In the genomic region with DNA sequence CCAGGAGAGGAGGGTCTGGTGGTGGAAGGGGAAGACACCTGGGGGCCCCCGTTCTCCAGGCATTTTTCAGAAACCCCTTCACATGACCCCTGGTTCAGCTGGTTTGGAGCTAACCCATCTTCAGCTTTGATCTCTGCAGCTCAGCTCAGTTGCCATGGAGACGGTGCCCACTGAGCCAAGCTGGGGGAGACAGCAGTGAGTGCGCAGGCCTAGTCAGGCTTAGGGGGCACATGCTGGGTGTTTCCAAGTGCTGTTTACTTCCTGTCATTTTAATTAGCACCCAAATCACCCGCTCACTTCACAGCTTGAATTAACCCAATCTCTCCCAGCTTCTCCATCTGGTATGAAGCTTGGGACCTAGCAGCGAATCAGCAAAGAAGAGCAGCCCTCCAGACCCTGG, we compare ENCODE assay signal across 9 cellular contexts. TPM values are rescaled to one million over a fixed set of nuclear protein-coding genes. Genes with fewer than 3 reads are reported as not detected.
DNase-seq lines count a peak whose midpoint lies in the region; ATAC-seq and TF ChIP-seq lines count a peak whose summit lies in the region.
"Had no signal": no experiment of that assay in that cellular context is flagged by ENCODE, and none has a peak within 500 bp of the region (broad histone marks: within the 10 kb centered on the region; RNA-seq: fewer than 3 reads in every experiment).

No MANE protein-coding gene starts in this region.

- ATAC-seq in CD4-positive, alpha-beta T cell (ENCODE audit: poor library complexity) = peak; percentile 38
- ATAC-seq in HG02571 (IDR thresholded peaks at IDR 0.05; ENCODE audit: unreplicated experiment) (no peak), left lobe of liver (no peak)

- intact Hi-C loops in CD4-positive, alpha-beta T cell (cut with DNase I, micrococcal nuclease) = loop anchor here in 1 of 2 experiments (1.0 kb wide), 1 partner anchor 9 kb away; the partner anchor contains the start of gene SPOCK2

- peaks cover 91% of the 10 kb centered on the region for H3K36me3 Mint-ChIP-seq in CD4-positive, alpha-beta T cell (ENCODE audit: low read depth)
- H3K36me3 Mint-ChIP-seq in activated naive CD4-positive, alpha-beta T cell treated with anti-CD3 and anti-CD28 coated beads, Interleukin-2, amount 10 ng/mL, durations not matched to agents 7 days and 5 days = peaks cover 65% of the 10 kb centered on the region
- no peaks in the 10 kb centered on the region for H3K36me3 Mint-ChIP-seq in nephron (ENCODE audit: low read depth)

- H3K9me3 ChIP-seq in CD4-positive, alpha-beta T cell (ENCODE audit: control insufficient read depth, low read length) = no peaks in the 10 kb centered on the region

- POLR2A ChIA-PET in CD4-positive, alpha-beta T cell (lab: Charles Lee) = interaction anchor here (0.9 to 2.4 kb wide), 14 partner anchors 10 to 258 kb away, joined by 3 to 42 read pairs (median 4); partner anchors contain the start of genes ANAPC16, ASCC1 and SPOCK2
- POLR2A ChIA-PET in GM10248 (lab: Yijun Ruan, JAX) = no interaction called here

- CTCF ChIA-PET in CD4-positive, alpha-beta T cell (lab: Charles Lee) = interaction anchor here (0.8 to 2.5 kb wide), 5 partner anchors 9 to 261 kb away, joined by 3 to 12 read pairs (median 5); no protein-coding TSS in a partner anchor
- CTCF ChIA-PET in activated naive CD4-positive, alpha-beta T cell treated with anti-CD3 and anti-CD28 coated beads, Interleukin-2, amount 10 ng/mL, durations not matched to agents 7 days and 5 days (lab: Charles Lee) = interaction anchor here (0.7 to 2.2 kb wide), 4 partner anchors 11 to 264 kb away, joined by 3 to 9 read pairs (median 4); partner anchors contain the start of gene DDIT4
- CTCF ChIA-PET in GM10248 (lab: Yijun Ruan, JAX) = interaction anchor here (1.2 to 2.2 kb wide), 5 partner anchors 9 to 31 kb away, joined by 3 to 10 read pairs (median 3); partner anchors contain the start of gene SPOCK2

- no peaks in the 10 kb centered on the region for H3K27me3 Mint-ChIP-seq in CD4-positive, alpha-beta T cell
- H3K27me3 Mint-ChIP-seq in activated naive CD4-positive, alpha-beta T cell treated with anti-CD3 and anti-CD28 coated beads, Interleukin-2, amount 10 ng/mL, durations not matched to agents 7 days and 5 days = no peaks in the 10 kb centered on the region
- H3K27me3 Mint-ChIP-seq in nephron (ENCODE audit: low read depth) = peaks cover 8% of the 10 kb centered on the region

- H3K4me3 Mint-ChIP-seq in CD4-positive, alpha-beta T cell = peak overlapping the region; percentile 78
- H3K4me3 Mint-ChIP-seq in activated naive CD4-positive, alpha-beta T cell treated with anti-CD3 and anti-CD28 coated beads, Interleukin-2, amount 10 ng/mL, durations not matched to agents 7 days and 5 days = peak overlapping the region; percentile 12
- no peak overlapping the region for H3K4me3 Mint-ChIP-seq in nephron

- H3K4me1 Mint-ChIP-seq in CD4-positive, alpha-beta T cell (ENCODE audit: low read depth) = peaks cover 93% of the 10 kb centered on the region
- H3K4me1 Mint-ChIP-seq in activated naive CD4-positive, alpha-beta T cell treated with anti-CD3 and anti-CD28 coated beads, Interleukin-2, amount 10 ng/mL, durations not matched to agents 7 days and 5 days = peaks cover 85% of the 10 kb centered on the region
- peaks cover 22% of the 10 kb centered on the region for H3K4me1 Mint-ChIP-seq in nephron

- DNase-seq in CD4-positive, alpha-beta T cell = peak in 8 of 10 experiments; percentile 44 to 71 (median 64)
- peak; percentile 37 for DNase-seq in NCI-H524 treated with DMSO at 0.1 percent for 48 hours (lab: John Stamatoyannopoulos, UW)
- peak; percentile 60 for DNase-seq in activated naive CD4-positive, alpha-beta T cell treated with anti-CD3 and anti-CD28 coated beads, Interleukin-2, amount 10 ng/mL, durations not matched to agents 7 days and 5 days
- DNase-seq in middle frontal gyrus (ENCODE audit: extremely low spot score, low spot score) = no peak
- no peak for DNase-seq in GM10248 (ENCODE audit: extremely low spot score)
- DNase-seq in left lobe of liver (ENCODE audit: low spot score) = no peak
- DNase-seq: NCI-H510A had no signal

- H3K9me3 Mint-ChIP-seq in CD4-positive, alpha-beta T cell = no peaks in the 10 kb centered on the region
- no peaks in the 10 kb centered on the region for H3K9me3 Mint-ChIP-seq in activated naive CD4-positive, alpha-beta T cell treated with anti-CD3 and anti-CD28 coated beads, Interleukin-2, amount 10 ng/mL, durations not matched to agents 7 days and 5 days
- H3K9me3 Mint-ChIP-seq in nephron = no peaks in the 10 kb centered on the region

- H3K27ac Mint-ChIP-seq in CD4-positive, alpha-beta T cell = peak overlapping the region; percentile 98
- H3K27ac Mint-ChIP-seq in activated naive CD4-positive, alpha-beta T cell treated with anti-CD3 and anti-CD28 coated beads, Interleukin-2, amount 10 ng/mL, durations not matched to agents 7 days and 5 days = peak overlapping the region; percentile 81
- H3K27ac Mint-ChIP-seq in nephron = peak overlapping the region; percentile 73 to 84 (median 79)

- no peaks in the 10 kb centered on the region for H3K27me3 ChIP-seq in CD4-positive, alpha-beta T cell (ENCODE audit: control insufficient read depth, insufficient read depth, low read length)

- peak overlapping the region; percentile 96 for H3K27ac ChIP-seq in CD4-positive, alpha-beta T cell (ENCODE audit: low read depth, low read length)

- no peak for TF ChIP-seq CTCF in CD4-positive, alpha-beta T cell (IDR thresholded peaks at IDR 0.05)
- no peak for TF ChIP-seq CTCF in nephron (IDR thresholded peaks at IDR 0.05; ENCODE audit: unreplicated experiment in 3 of 3)
- TF ChIP-seq CTCF in GM10248 (IDR thresholded peaks at IDR 0.05; ENCODE audit: control extremely low read depth, extremely low read depth, low read depth, missing control alignments) = no peak

RNA-seq across cellular contexts. Expression of gene SPOCK2, which starts 9.0 kb away (rescaled TPM):
- 100 to 1,000 TPM; 976 to 998 TPM for total RNA-seq in CD4-positive, alpha-beta T cell
- total RNA-seq in left lobe of liver = 1.6 TPM

Comparison
In these comparisons a context has a peak if more than half of its experiments do, and no peak if none do; other contexts are left out.
1. DNase-seq: peak in CD4-positive, alpha-beta T cell (8 of 10), NCI-H524 treated with DMSO at 0.1 percent for 48 hours (single experiment) and activated naive CD4-positive, alpha-beta T cell treated with anti-CD3 and anti-CD28 coated beads, Interleukin-2, amount 10 ng/mL, durations not matched to agents 7 days and 5 days (single experiment); none in middle frontal gyrus (single experiment), GM10248 (single experiment) and left lobe of liver (single experiment).
2. H3K4me3 Mint-ChIP-seq: peak in CD4-positive, alpha-beta T cell (single experiment) and activated naive CD4-positive, alpha-beta T cell treated with anti-CD3 and anti-CD28 coated beads, Interleukin-2, amount 10 ng/mL, durations not matched to agents 7 days and 5 days (single experiment); none in nephron (0 of 3).
3. RNA of gene SPOCK2, which starts 9.0 kb away (total RNA-seq): 976 to 998 TPM in CD4-positive, alpha-beta T cell; 1.6 TPM in left lobe of liver (single experiment); every median in the first group is over 100 times any median in the second.
4. Peak in every context shown above with its lines, with median percentiles within 50 percentile points of each other: H3K27ac Mint-ChIP-seq.